In the genomic region with DNA sequence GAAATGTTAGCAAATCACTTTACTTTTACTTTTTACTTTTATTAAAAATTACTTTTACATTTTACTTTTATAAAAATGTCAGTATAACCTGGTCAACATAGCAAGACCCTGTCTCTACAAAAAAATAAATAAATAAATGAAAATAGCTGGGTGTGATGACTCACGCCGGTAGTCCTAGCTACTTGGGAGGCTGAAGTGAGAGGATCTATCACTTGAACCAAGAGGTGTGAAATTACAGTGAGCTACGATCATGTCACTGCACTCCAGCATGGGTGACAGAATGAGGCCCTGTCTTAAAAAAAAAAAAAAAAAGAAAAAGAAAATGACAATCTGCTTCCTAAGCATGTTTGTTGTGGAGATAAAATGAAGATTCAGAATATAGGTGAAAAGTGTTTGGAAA, we compare ENCODE assay signal across 24 cellular contexts.
"Had no signal": no experiment of that assay in that cellular context is flagged by ENCODE, and none has a peak within 500 bp of the region (broad histone marks: within the 10 kb centered on the region; RNA-seq: fewer than 3 reads in every experiment).

No MANE protein-coding gene starts in this region.

- H3K4me2 ChIP-seq: smooth muscle cell had no signal

- H3K9me3 Mint-ChIP-seq: activated naive CD4-positive, alpha-beta T cell treated with anti-CD3 and anti-CD28 coated beads, Interleukin-2, amount 50 U/mL, for 72 hours; activated T-cell treated with anti-CD3 and anti-CD28 coated beads, Interleukin-2, amount 50 U/mL, for 72 hours; naive thymus-derived CD8-positive, alpha-beta T cell; T-helper 2 cell treated with Interferon-gamma antibody and Interleukin-4, amounts not matched to agents 5 μg/mL and 100 μg/mL, for 36 hours had no signal

- H3K27me3 ChIP-seq: breast epithelium, colonic mucosa, suprapubic skin, tibial artery, upper lobe of right lung had no signal

- H3K4me3 ChIP-seq: breast epithelium, colonic mucosa, lower lobe of right lung, smooth muscle cell, suprapubic skin, tibial artery, upper lobe of right lung had no signal

- ATAC-seq: activated naive CD4-positive, alpha-beta T cell treated with anti-CD3 and anti-CD28 coated beads, Interleukin-2, amount 50 U/mL, for 72 hours; activated T-cell treated with anti-CD3 and anti-CD28 coated beads, Interleukin-2, amount 50 U/mL, for 72 hours; left lobe of liver; lower lobe of right lung; naive thymus-derived CD8-positive, alpha-beta T cell; sciatic nerve; upper lobe of right lung had no signal

- H3K4me1 ChIP-seq: breast epithelium, colonic mucosa had no signal

- H3K36me3 ChIP-seq: breast epithelium, colonic mucosa, lower lobe of right lung, suprapubic skin, tibial artery, upper lobe of right lung had no signal

- H3K4me3 Mint-ChIP-seq: activated T-cell treated with anti-CD3 and anti-CD28 coated beads, Interleukin-2, amount 50 U/mL, for 72 hours; naive thymus-derived CD8-positive, alpha-beta T cell; T-helper 2 cell treated with Interferon-gamma antibody and Interleukin-4, amounts not matched to agents 5 μg/mL and 100 μg/mL, for 36 hours had no signal

- H3K9me3 ChIP-seq: breast epithelium, colonic mucosa, lower lobe of right lung, suprapubic skin, tibial artery, upper lobe of right lung had no signal

- H3K36me3 Mint-ChIP-seq: activated naive CD4-positive, alpha-beta T cell treated with anti-CD3 and anti-CD28 coated beads, Interleukin-2, amount 50 U/mL, for 72 hours had no signal

- H3K27ac ChIP-seq: breast epithelium, colonic mucosa, lower lobe of right lung, suprapubic skin, tibial artery, upper lobe of right lung had no signal

- H3K27me3 Mint-ChIP-seq: naive thymus-derived CD8-positive, alpha-beta T cell had no signal

- H3K4me1 Mint-ChIP-seq: naive thymus-derived CD8-positive, alpha-beta T cell had no signal

- H3K27ac Mint-ChIP-seq: activated naive CD4-positive, alpha-beta T cell treated with anti-CD3 and anti-CD28 coated beads, Interleukin-2, amount 50 U/mL, for 72 hours; activated T-cell treated with anti-CD3 and anti-CD28 coated beads, Interleukin-2, amount 50 U/mL, for 72 hours; T-helper 2 cell treated with Interferon-gamma antibody and Interleukin-4, amounts not matched to agents 5 μg/mL and 100 μg/mL, for 36 hours had no signal

- DNase-seq: activated CD4-positive, alpha-beta T cell treated with anti-CD3 and anti-CD28 coated beads for 4 hours; activated CD4-positive, alpha-beta T cell treated with anti-CD3 and anti-CD28 coated beads, Interleukin-2, amount 50 U/mL, for 4 hours; activated naive CD4-positive, alpha-beta T cell; activated T-cell treated with anti-CD3 and anti-CD28 coated beads for 4 hours; activated T-cell treated with anti-CD3 and anti-CD28 coated beads, Interleukin-2, amount 50 U/mL, for 72 hours; colonic mucosa; effector CD8-positive, alpha-beta T cell; head of caudate nucleus; hippocampal formation; lower lobe of right lung; naive thymus-derived CD8-positive, alpha-beta T cell; stimulated activated CD4-positive, alpha-beta T cell treated with anti-CD3 and anti-CD28 coated beads, Interleukin-15, amount 100 ng/mL, for 24 hours; stimulated activated CD4-positive, alpha-beta T cell treated with anti-CD3 and anti-CD28 coated beads, Interleukin-2, amount 100 ng/mL, for 24 hours; stimulated activated naive CD4-positive, alpha-beta T cell; T-helper 1 cell; tibial artery; upper lobe of right lung had no signal
